Comparison of ENCODE assay signal across 8 cellular contexts in the genomic region with DNA sequence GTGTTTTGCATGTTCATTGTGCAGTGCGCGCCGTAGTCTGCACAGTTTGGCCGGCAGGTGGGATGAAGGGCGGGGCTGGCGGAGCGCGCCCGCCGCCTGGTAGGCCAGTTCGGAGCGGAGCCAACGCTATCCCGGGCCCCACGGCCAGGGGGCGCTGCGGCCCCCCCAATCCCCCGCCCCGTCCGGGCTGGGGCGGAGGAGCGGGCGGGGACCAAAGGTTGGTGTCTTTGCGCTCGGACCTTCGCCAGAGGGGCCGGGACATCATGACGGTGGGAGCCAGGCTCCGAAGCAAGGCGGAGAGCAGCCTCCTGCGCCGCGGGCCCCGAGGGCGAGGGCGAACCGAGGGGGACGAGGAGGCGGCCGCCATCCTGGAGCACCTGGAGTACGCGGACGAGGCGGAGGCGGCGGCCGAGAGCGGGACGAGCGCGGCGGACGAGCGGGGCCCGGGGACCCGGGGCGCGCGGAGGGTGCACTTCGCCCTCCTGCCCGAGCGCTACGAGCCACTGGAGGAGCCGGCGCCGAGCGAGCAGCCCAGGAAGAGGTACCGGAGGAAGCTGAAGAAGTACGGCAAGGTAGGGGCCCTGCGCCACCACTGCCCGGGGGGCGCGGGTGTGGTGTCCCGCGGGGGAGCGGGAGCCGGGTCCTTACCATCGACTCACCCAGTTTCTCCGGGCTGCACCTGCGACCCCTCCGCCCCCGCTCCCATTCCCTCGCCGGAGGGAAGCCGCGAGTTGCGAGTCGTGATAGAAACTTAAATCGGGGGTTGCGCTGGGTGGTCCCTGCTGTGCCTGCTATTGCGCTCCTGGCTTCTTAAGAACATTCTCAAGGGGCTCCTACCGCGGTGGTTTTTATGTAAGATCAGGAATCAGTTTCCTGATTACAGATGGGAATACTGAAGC. TPM values are rescaled to one million over a fixed set of nuclear protein-coding genes. Genes with fewer than 3 reads are reported as not detected.
A peak's percentile ranks its signal among the peaks of the same experiment; 100 is the strongest.
DNase-seq lines count a peak whose midpoint lies in the region; ATAC-seq and TF ChIP-seq lines count a peak whose summit lies in the region.

A gene with protein sequence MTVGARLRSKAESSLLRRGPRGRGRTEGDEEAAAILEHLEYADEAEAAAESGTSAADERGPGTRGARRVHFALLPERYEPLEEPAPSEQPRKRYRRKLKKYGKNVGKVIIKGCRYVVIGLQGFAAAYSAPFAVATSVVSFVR (plus strand): TSS at position 224 of the 899 bp plus-strand sequence. CDS start 40 bp downstream, at position 264.

- no peaks in the 10 kb centered on the region for H3K9me1 ChIP-seq in IMR-90 (ENCODE audit: insufficient read depth, low read length)

- no peak within 1 kb of the TSS for H2BK5ac ChIP-seq in IMR-90 (ENCODE audit: low read depth, low read length, poor library complexity, severe bottlenecking)

- H3K4me2 ChIP-seq in IMR-90 (ENCODE audit: low read depth, low read length): peak within 1 kb of the TSS; percentile 95

- no peak within 1 kb of the TSS for H3K18ac ChIP-seq in IMR-90 (ENCODE audit: low read depth, low read length)

- no peaks in the 10 kb centered on the region for H3K4me1 ChIP-seq in IMR-90 (ENCODE audit: control insufficient read depth, insufficient read depth, low read length)
- peaks cover 0 to 18% (median 7%) of the 10 kb centered on the region in 4 donors for H3K4me1 ChIP-seq in tibial nerve

- H3K23ac ChIP-seq in IMR-90 (ENCODE audit: low read depth, low read length): no peak within 1 kb of the TSS

- WGBS in IMR-90 (ENCODE audit: extremely low coverage in 2 of 2, insufficient read length in 1 of 2), 2 experiments: 5% methylated on average over 39 of the region's 93 CpGs; no CpG with 5 or more reads in 1 of the 2 experiments
- WGBS in tibial nerve, 2 donors: 3% methylated on average over 63 of the region's 93 CpGs

- H2AK9ac ChIP-seq in IMR-90 (replicated peaks; ENCODE audit: low read depth, low read length, poor library complexity): no peak within 1 kb of the TSS

- H4K8ac ChIP-seq in IMR-90 (ENCODE audit: low read depth in 2 of 2, low read length in 2 of 2): no peak within 1 kb of the TSS

- no peak within 1 kb of the TSS for H2AK5ac ChIP-seq in IMR-90 (ENCODE audit: low read depth, low read length)

- TF ChIP-seq RAD21 in IMR-90 (IDR thresholded peaks at IDR 0.05; ENCODE audit: low read length): peak; percentile 38

- TF ChIP-seq CTCF in IMR-90 (conservative IDR thresholded peaks at IDR 0.05; ENCODE audit: low read depth, low read length) (peak; percentile 68), tibial nerve (IDR thresholded peaks at IDR 0.05) (peak; percentile 89 to 96 (median 96))

- no peak within 1 kb of the TSS for H2BK120ac ChIP-seq in IMR-90 (ENCODE audit: low read depth, low read length)

- peak within 1 kb of the TSS in 1 of 2 donors; percentile 69 for H3K27ac Mint-ChIP-seq in activated naive CD4-positive, alpha-beta T cell treated with anti-CD3 and anti-CD28 coated beads, Interleukin-2, amount 50 U/mL, for 72 hours

- no peak within 1 kb of the TSS for H4K5ac ChIP-seq in IMR-90 (ENCODE audit: low read depth, low read length)

- peak; percentile 97 for ATAC-seq in GM21529 (IDR thresholded peaks at IDR 0.05; ENCODE audit: unreplicated experiment)
- ATAC-seq in IMR-90 (ENCODE audit: low read depth): peak; percentile 93
- ATAC-seq in activated naive CD4-positive, alpha-beta T cell treated with anti-CD3 and anti-CD28 coated beads, Interleukin-2, amount 50 U/mL, for 72 hours: peak; percentile 96 to 98
- ATAC-seq in Right ventricle myocardium superior (ENCODE audit: poor library complexity): peak; percentile 98

- DNase-seq in DMS53 (lab: John Stamatoyannopoulos, UW) (peak; percentile 90), IMR-90 (peak; percentile 13), SHP77 treated with DMSO at 0.1 percent for 48 hours (lab: John Stamatoyannopoulos, UW) (peak; percentile 27), Right ventricle myocardium superior (peak; percentile 88), pons (ENCODE audit: low spot score) (peak; percentile 8), tibial nerve (ENCODE audit: low spot score in 2 of 2) (peak; percentile 31 to 63)
- peak; percentile 73 to 84 for DNase-seq in activated naive CD4-positive, alpha-beta T cell treated with anti-CD3 and anti-CD28 coated beads, Interleukin-2, amount 50 U/mL, for 72 hours (ENCODE audit: low spot score in 2 of 2)

- no peak within 1 kb of the TSS for H4K91ac ChIP-seq in IMR-90 (ENCODE audit: insufficient read depth, low read depth, low read length)

- H3K27me3 ChIP-seq in IMR-90 (ENCODE audit: control insufficient read depth, insufficient read depth, low read length): peaks cover 36% of the 10 kb centered on the region
- H3K27me3 ChIP-seq in tibial nerve: peaks cover 0 to 21% of the 10 kb centered on the region in 2 donors

- no peak within 1 kb of the TSS for H2BK15ac ChIP-seq in IMR-90 (ENCODE audit: low read depth, low read length)

- H3K36me3 ChIP-seq in IMR-90 (ENCODE audit: control insufficient read depth, insufficient read depth, low read length) (no peaks in the 10 kb centered on the region), tibial nerve (no peaks in the 10 kb centered on the region)

- H3K56ac ChIP-seq in IMR-90 (ENCODE audit: extremely low read depth, insufficient read depth, low read length): no peak within 1 kb of the TSS

- H3K79me1 ChIP-seq in IMR-90 (ENCODE audit: low read depth in 1 of 2, low read length in 2 of 2): no peaks in the 10 kb centered on the region

- H3K9ac ChIP-seq in IMR-90 (ENCODE audit: low read depth, low read length): no peak within 1 kb of the TSS

- H3K9me3 Mint-ChIP-seq in activated naive CD4-positive, alpha-beta T cell treated with anti-CD3 and anti-CD28 coated beads, Interleukin-2, amount 50 U/mL, for 72 hours: no peaks in the 10 kb centered on the region

- H2AFZ ChIP-seq in IMR-90 (replicated peaks; ENCODE audit: low read length, poor library complexity): peak within 1 kb of the TSS; percentile 93

- no peak within 1 kb of the TSS for H3K14ac ChIP-seq in IMR-90 (replicated peaks; ENCODE audit: low read depth, low read length)

- no peaks in the 10 kb centered on the region for H3K36me3 Mint-ChIP-seq in activated naive CD4-positive, alpha-beta T cell treated with anti-CD3 and anti-CD28 coated beads, Interleukin-2, amount 50 U/mL, for 72 hours

- POLR2A ChIA-PET in IMR-90 (lab: Charles Lee; ENCODE audit: unreplicated experiment): no interaction called here

- in situ Hi-C loops in IMR-90 (cut with MboI; ENCODE audit: low sequenced_read_pairs): no loop called here

- H3K9me3 ChIP-seq in IMR-90 (ENCODE audit: control insufficient read depth, insufficient read depth, low read length): no peaks in the 10 kb centered on the region
- no peaks in the 10 kb centered on the region for H3K9me3 ChIP-seq in tibial nerve

- dilution Hi-C loops in IMR-90 (cut with HindIII; ENCODE audit: low sequenced_read_pairs, unreplicated experiment): no loop called here

- no peaks in the 10 kb centered on the region for H4K20me1 ChIP-seq in IMR-90 (ENCODE audit: insufficient read depth, low read length)

- no peak within 1 kb of the TSS for H3K4ac ChIP-seq in IMR-90 (ENCODE audit: low read depth, low read length)

- H2BK20ac ChIP-seq in IMR-90 (ENCODE audit: low read depth, low read length): no peak within 1 kb of the TSS

- TF ChIP-seq POLR2A in IMR-90 (IDR thresholded peaks at IDR 0.05; ENCODE audit: low read depth, low read length): no peak
- peak in 1 of 2 donors; percentile 14 for TF ChIP-seq POLR2A in tibial nerve (IDR thresholded peaks at IDR 0.05)

- peak in 1 of 2 donors; percentile 52 for TF ChIP-seq EP300 in tibial nerve (IDR thresholded peaks at IDR 0.05)

- peak within 1 kb of the TSS; percentile 76 for H3K4me3 ChIP-seq in IMR-90 (ENCODE audit: insufficient read depth, low read depth, low read length)
- H3K4me3 ChIP-seq in tibial nerve: peak within 1 kb of the TSS; percentile 41 to 73 (median 70)

- no TSS peak for BruUV-seq in IMR-90 (replicated peaks; lab: Mats Ljungman, UMichigan)

- no peak within 1 kb of the TSS for H3K27ac ChIP-seq in IMR-90 (ENCODE audit: insufficient read depth, low read length)
- H3K27ac ChIP-seq in tibial nerve: peak within 1 kb of the TSS in 2 of 4 donors; percentile 74 to 80

- CTCF ChIA-PET in IMR-90 (lab: Yijun Ruan, JAX): interaction anchor here (0.5 kb wide), 1 partner anchor 491 kb away, joined by 3 read pairs; no protein-coding TSS in a partner anchor

- intact Hi-C loops in IMR-90 (cut with micrococcal nuclease) (loop anchor here (1.0 kb wide), 2 partner anchors 43 to 86 kb away; no protein-coding TSS in a partner anchor), Right ventricle myocardium superior (cut with DNase I) (loop anchor here (2.0 kb wide), 1 partner anchor 42 kb away; no protein-coding TSS in a partner anchor)

TF ChIP-seq in IMR-90, 13 proteins besides CTCF, POLR2A, EP300 and RAD21 (continues in another document):
- TF ChIP-seq BHLHE40 (IDR thresholded peaks at IDR 0.05; ENCODE audit: low read depth, low read length) (no peak), MAZ (IDR thresholded peaks at IDR 0.05; ENCODE audit: borderline replicate concordance, low read depth, low read length) (peak; percentile 65; the same call in 1 of the 2 replicates), CHD1 (IDR thresholded peaks at IDR 0.05; ENCODE audit: low read depth, low read length) (no peak), SMC3 (IDR thresholded peaks at IDR 0.05; ENCODE audit: low read depth, low read length) (peak; percentile 54), FOS (IDR thresholded peaks at IDR 0.05; ENCODE audit: low read depth, low read length) (no peak), CEBPB (IDR thresholded peaks at IDR 0.05; ENCODE audit: low read depth, low read length) (no peak), MAFK (IDR thresholded peaks at IDR 0.05; ENCODE audit: low read depth, low read length) (no peak), RFX5 (IDR thresholded peaks at IDR 0.05; ENCODE audit: low read depth, low read length) (no peak), MXI1 (IDR thresholded peaks at IDR 0.05; ENCODE audit: borderline replicate concordance, low read depth, low read length) (no peak)

RNA-seq across cellular contexts. Expression of the gene that starts here (rescaled TPM):
- under 0.01 and 0.18 TPM in 2 replicates for total RNA-seq in IMR-90 (2012; rRNA removed)
- 0.06 and 0.07 TPM in 2 replicates for polyA plus RNA-seq in IMR-90 (2012; rRNA removed)
- 0.05 and 0.08 TPM in 2 replicates for polyA plus RNA-seq in IMR-90 (2012; cell fraction: cytosol; rRNA removed)
- polyA plus RNA-seq in IMR-90 (2012; cell fraction: nucleus; rRNA removed; ENCODE audit: low replicate concordance): 0.03 and 0.05 TPM in 2 replicates
- total RNA-seq in activated naive CD4-positive, alpha-beta T cell treated with anti-CD3 and anti-CD28 coated beads, Interleukin-2, amount 50 U/mL, for 72 hours: under 1 TPM; 0.60 to 0.87 TPM
- total RNA-seq in Right ventricle myocardium superior: 21.0 TPM
- 10 to 100 TPM; 21.2 to 34.3 (median 28.8) TPM for total RNA-seq in tibial nerve

Comparison
In these comparisons a context has a peak if more than half of its experiments do, and no peak if none do; other contexts are left out.
1. RNA of the gene that starts here (total RNA-seq): 21.2 to 34.3 TPM in tibial nerve and 21.0 TPM in Right ventricle myocardium superior (single experiment); 0.60 to 0.87 TPM in activated naive CD4-positive, alpha-beta T cell treated with anti-CD3 and anti-CD28 coated beads, Interleukin-2, amount 50 U/mL, for 72 hours and under 0.01 to 0.18 TPM in IMR-90; every median in the first group is over 10 times any median in the second.
2. Peak in DNase-seq, ATAC-seq, H3K4me3 ChIP-seq and H3K4me2 ChIP-seq in IMR-90; RNA of the gene not detected or under 1 TPM.
3. Peak in DNase-seq and ATAC-seq in activated naive CD4-positive, alpha-beta T cell treated with anti-CD3 and anti-CD28 coated beads, Interleukin-2, amount 50 U/mL, for 72 hours; RNA of the gene not detected or under 1 TPM.
4. DNase-seq: peak in every context shown above with its lines; median percentile 90 in DMS53; 88 in Right ventricle myocardium superior; 78 in activated naive CD4-positive, alpha-beta T cell treated with anti-CD3 and anti-CD28 coated beads, Interleukin-2, amount 50 U/mL, for 72 hours; 47 in tibial nerve; 27 in SHP77 treated with DMSO at 0.1 percent for 48 hours; 13 in IMR-90; 8 in pons.
5. Peak in every context shown above with its lines, with median percentiles within 50 percentile points of each other: ATAC-seq.